Comparison of ENCODE assay signal across 21 cellular contexts in genomic region chrX:133980406-133980805, GRCh38. TPM values are rescaled to one million over a fixed set of nuclear protein-coding genes. Genes with fewer than 3 reads are reported as not detected.
DNase-seq lines count a peak whose midpoint lies in the region; ATAC-seq and TF ChIP-seq lines count a peak whose summit lies in the region.
"Had no signal": no experiment of that assay in that cellular context is flagged by ENCODE, and none has a peak within 500 bp of the region (broad histone marks: within the 10 kb centered on the region; RNA-seq: fewer than 3 reads in every experiment).

No MANE protein-coding gene starts in this region.

- no peak for TF ChIP-seq RAD21 in SK-N-SH (IDR thresholded peaks at IDR 0.05; ENCODE audit: low read length)

- H3K36me3 Mint-ChIP-seq in nephron (ENCODE audit: low read depth): peaks cover 12% of the 10 kb centered on the region
- no peaks in the 10 kb centered on the region for H3K36me3 Mint-ChIP-seq in activated T-helper 1 cell treated with anti-CD3 and anti-CD28 coated beads, Interleukin-12 subunit alpha, Interleukin-12 subunit beta, Interleukin-2, Interleukin-4 antibody, amounts not matched to agents 30 ng/mL and 10 ng/mL and 1 ng/mL, durations not matched to agents 14 hours and 24 hours and 36 hours (ENCODE audit: low read depth)
- H3K36me3 Mint-ChIP-seq: CD8-positive, alpha-beta T cell had no signal

- POLR2A ChIA-PET in SK-N-SH (lab: Yijun Ruan, JAX): no interaction called here

- CTCF ChIA-PET in SK-N-SH (lab: Yijun Ruan, JAX): no interaction called here

- peak overlapping the region; percentile 69 to 83 (median 79) for H3K27ac Mint-ChIP-seq in nephron
- no peak overlapping the region for H3K27ac Mint-ChIP-seq in activated T-helper 1 cell treated with anti-CD3 and anti-CD28 coated beads, Interleukin-12 subunit alpha, Interleukin-12 subunit beta, Interleukin-2, Interleukin-4 antibody, amounts not matched to agents 30 ng/mL and 10 ng/mL and 1 ng/mL, durations not matched to agents 14 hours and 24 hours and 36 hours
- H3K27ac Mint-ChIP-seq: CD8-positive, alpha-beta T cell; GM23338 had no signal

- H3K27ac ChIP-seq in SK-N-SH (ENCODE audit: low read depth in 2 of 2, low read length in 1 of 2): no peak overlapping the region
- H3K27ac ChIP-seq in heart right ventricle: no peak overlapping the region

- H3K4me2 ChIP-seq in SK-N-SH: no peak overlapping the region

- H3K9me3 Mint-ChIP-seq in nephron: no peaks in the 10 kb centered on the region
- H3K9me3 Mint-ChIP-seq in activated T-helper 1 cell treated with anti-CD3 and anti-CD28 coated beads, Interleukin-12 subunit alpha, Interleukin-12 subunit beta, Interleukin-2, Interleukin-4 antibody, amounts not matched to agents 30 ng/mL and 10 ng/mL and 1 ng/mL, durations not matched to agents 14 hours and 24 hours and 36 hours: no peaks in the 10 kb centered on the region
- H3K9me3 Mint-ChIP-seq: CD8-positive, alpha-beta T cell; GM23338 had no signal

- no peaks in the 10 kb centered on the region for H3F3A ChIP-seq in SK-N-SH (replicated peaks; ENCODE audit: insufficient read depth)

- peaks cover 24% of the 10 kb centered on the region for H3K27me3 ChIP-seq in SK-N-SH (ENCODE audit: insufficient read depth)
- H3K27me3 ChIP-seq in heart right ventricle: peaks cover 0 to 72% (median 6%) of the 10 kb centered on the region in 7 donors
- H3K27me3 ChIP-seq: MG63 had no signal

- peak overlapping the region; percentile 12 to 69 (median 59) for H3K4me3 Mint-ChIP-seq in nephron
- no peak overlapping the region for H3K4me3 Mint-ChIP-seq in activated T-helper 1 cell treated with anti-CD3 and anti-CD28 coated beads, Interleukin-12 subunit alpha, Interleukin-12 subunit beta, Interleukin-2, Interleukin-4 antibody, amounts not matched to agents 30 ng/mL and 10 ng/mL and 1 ng/mL, durations not matched to agents 14 hours and 24 hours and 36 hours
- H3K4me3 Mint-ChIP-seq: CD8-positive, alpha-beta T cell; GM23338 had no signal

- H3K79me2 ChIP-seq in SK-N-SH (ENCODE audit: insufficient read depth): no peaks in the 10 kb centered on the region

- H3K4me3 ChIP-seq in SK-N-SH (ENCODE audit: low read depth in 2 of 2, low read length in 1 of 2) (no peak overlapping the region), fibroblast of mammary gland (ENCODE audit: control insufficient read depth, low read depth, low read length) (no peak overlapping the region), heart right ventricle (no peak overlapping the region)
- H3K4me3 ChIP-seq: GM23338, MG63 had no signal

- 24% methylated on average over 2 of the region's 2 CpGs for WGBS in SK-N-SH (ENCODE audit: low lambda C conversion rate)
- WGBS in heart right ventricle, 2 donors: 73 to 76% methylated on average over 2 of the region's 2 CpGs

- intact Hi-C loops in activated T-helper 1 cell treated with anti-CD3 and anti-CD28 coated beads, Interleukin-12 subunit alpha, Interleukin-12 subunit beta, Interleukin-2, Interleukin-4 antibody, amounts not matched to agents 30 ng/mL and 10 ng/mL and 1 ng/mL, durations not matched to agents 14 hours and 24 hours and 36 hours (cut with micrococcal nuclease): loop anchor here (10.0 kb wide), 1 partner anchor 194 kb away; no protein-coding TSS in a partner anchor
- intact Hi-C loops in heart right ventricle (cut with DNase I): no loop called here

- no peak overlapping the region for H3K9ac ChIP-seq in SK-N-SH

- H3K4me1 Mint-ChIP-seq in nephron: peaks cover 66% of the 10 kb centered on the region
- H3K4me1 Mint-ChIP-seq in activated T-helper 1 cell treated with anti-CD3 and anti-CD28 coated beads, Interleukin-12 subunit alpha, Interleukin-12 subunit beta, Interleukin-2, Interleukin-4 antibody, amounts not matched to agents 30 ng/mL and 10 ng/mL and 1 ng/mL, durations not matched to agents 14 hours and 24 hours and 36 hours (ENCODE audit: low read depth): no peaks in the 10 kb centered on the region

- H2AFZ ChIP-seq in SK-N-SH (ENCODE audit: low read depth): no peak overlapping the region
- H2AFZ ChIP-seq: GM23338 had no signal

- no peak for TF ChIP-seq CTCF in SK-N-SH (IDR thresholded peaks at IDR 0.05)
- no peak for TF ChIP-seq CTCF in fibroblast of mammary gland (conservative IDR thresholded peaks at IDR 0.05; ENCODE audit: control insufficient read depth, insufficient read depth, low read depth, low read length)
- no peak for TF ChIP-seq CTCF in nephron (IDR thresholded peaks at IDR 0.05; ENCODE audit: unreplicated experiment in 3 of 3)
- no peak for TF ChIP-seq CTCF in heart right ventricle (IDR thresholded peaks at IDR 0.05)

- DNase-seq in SK-N-SH (no peak), fibroblast of mammary gland (ENCODE audit: low read depth) (peak; percentile 56), iPS-NIHi11 (ENCODE audit: low spot score) (no peak), heart right ventricle (no peak)
- no peak for DNase-seq in activated T-helper 1 cell treated with anti-CD3 and anti-CD28 coated beads, Interleukin-12 subunit alpha, Interleukin-12 subunit beta, Interleukin-2, Interleukin-4 antibody, amounts not matched to agents 30 ng/mL and 10 ng/mL and 1 ng/mL, durations not matched to agents 14 hours and 24 hours and 36 hours (ENCODE audit: low spot score)
- DNase-seq: 8988T; CD8-positive, alpha-beta T cell; DMS79; IMR-90; Karpas-422; MG63; NCI-H1092 treated with DMSO at 0.1 percent for 48 hours; NCI-H345; NCI-H69; Right ventricle myocardium superior had no signal

- ATAC-seq in SK-N-SH treated with all-trans-retinoic acid at 6 μM for 48 hours (peak; percentile 72), GM18870 (IDR thresholded peaks at IDR 0.05; ENCODE audit: unreplicated experiment) (no peak), heart right ventricle (no peak)
- ATAC-seq: CD8-positive, alpha-beta T cell; GM23338; HCT116 had no signal

- TF ChIP-seq EP300 in SK-N-SH (IDR thresholded peaks at IDR 0.05; ENCODE audit: borderline replicate concordance in 1 of 2, low read depth in 1 of 2, low read length in 1 of 2): no peak

- no peaks in the 10 kb centered on the region for H3K9me2 ChIP-seq in SK-N-SH

- H4K20me1 ChIP-seq in SK-N-SH (ENCODE audit: insufficient read depth): no peaks in the 10 kb centered on the region

- H3K27me3 Mint-ChIP-seq in nephron (ENCODE audit: low read depth): no peaks in the 10 kb centered on the region
- H3K27me3 Mint-ChIP-seq in activated T-helper 1 cell treated with anti-CD3 and anti-CD28 coated beads, Interleukin-12 subunit alpha, Interleukin-12 subunit beta, Interleukin-2, Interleukin-4 antibody, amounts not matched to agents 30 ng/mL and 10 ng/mL and 1 ng/mL, durations not matched to agents 14 hours and 24 hours and 36 hours (ENCODE audit: insufficient read depth): peaks cover 20% of the 10 kb centered on the region

- H3K36me3 ChIP-seq in SK-N-SH (replicated peaks in 1 of 2; ENCODE audit: control insufficient read depth in 1 of 2, insufficient read depth in 2 of 2, low read length in 1 of 2): no peaks in the 10 kb centered on the region
- no peaks in the 10 kb centered on the region for H3K36me3 ChIP-seq in heart right ventricle
- H3K36me3 ChIP-seq: MG63 had no signal

- H3K9me3 ChIP-seq in SK-N-SH (no peaks in the 10 kb centered on the region), heart right ventricle (no peaks in the 10 kb centered on the region)
- H3K9me3 ChIP-seq: MG63 had no signal

- no peaks in the 10 kb centered on the region; a peak in 1 of 4 replicates for H3K4me1 ChIP-seq in SK-N-SH (ENCODE audit: control insufficient read depth in 1 of 2, insufficient read depth in 2 of 2, low read depth in 1 of 2, low read length in 1 of 2)
- H3K4me1 ChIP-seq in heart right ventricle: peaks cover 0 to 6% (median 0%) of the 10 kb centered on the region in 9 donors

TF ChIP-seq in SK-N-SH treated with all-trans-retinoic acid at 6 μM for 48 hours, 23 proteins besides CTCF, POLR2A, EP300 and RAD21 (continues in another document):
- TF ChIP-seq ZNF565 (CRISPR knock-in tag; conservative IDR thresholded peaks at IDR 0.05; ENCODE audit: low read depth) (no peak), ESRRG (CRISPR knock-in tag; IDR thresholded peaks at IDR 0.05) (no peak), CSDC2 (CRISPR knock-in tag; IDR thresholded peaks at IDR 0.05) (no peak), ZFP3 (CRISPR knock-in tag; IDR thresholded peaks at IDR 0.05) (no peak), RARB (CRISPR knock-in tag; IDR thresholded peaks at IDR 0.05) (no peak), PPARA (CRISPR knock-in tag; IDR thresholded peaks at IDR 0.05; ENCODE audit: borderline replicate concordance) (no peak)

TF ChIP-seq in SK-N-SH, 30 proteins besides CTCF, POLR2A, EP300 and RAD21:
- TF ChIP-seq MXI1 (IDR thresholded peaks at IDR 0.05; ENCODE audit: low read depth, low read length) (no peak), SIN3A (IDR thresholded peaks at IDR 0.05; ENCODE audit: borderline replicate concordance, low read depth, low read length) (no peak), NRF1 (IDR thresholded peaks at IDR 0.05; ENCODE audit: low read depth, low read length) (no peak), RCOR1 (IDR thresholded peaks at IDR 0.05; ENCODE audit: low read length) (no peak), USF1 (IDR thresholded peaks at IDR 0.05; ENCODE audit: borderline replicate concordance, low read depth) (no peak), FOXM1 (IDR thresholded peaks at IDR 0.05; ENCODE audit: low read depth) (no peak)

RNA-seq across cellular contexts. Expression of gene GPC3, which starts 5.0 kb away (rescaled TPM):
- polyA plus RNA-seq in SK-N-SH (2012; rRNA removed) (0.86 and 1.4 TPM in 2 replicates), heart right ventricle (1 to 10 TPM in 1 of 2 donors, under 1 TPM in 1; 0.66 to 3.6 TPM)
- 1.3 and 1.7 TPM in 2 replicates for polyA plus RNA-seq in SK-N-SH (2012; cell fraction: cytosol; rRNA removed)
- 0.45 and 0.58 TPM in 2 replicates for polyA plus RNA-seq in SK-N-SH (2012; cell fraction: nucleus; rRNA removed)
- 0.24 and 0.39 TPM in 2 replicates for total RNA-seq in activated T-helper 1 cell treated with anti-CD3 and anti-CD28 coated beads, Interleukin-12 subunit alpha, Interleukin-12 subunit beta, Interleukin-2, Interleukin-4 antibody, amounts not matched to agents 30 ng/mL and 10 ng/mL and 1 ng/mL, durations not matched to agents 14 hours and 24 hours and 36 hours
- total RNA-seq in heart right ventricle: 1 to 10 TPM; 1.1 to 5.6 (median 3.4) TPM
- total RNA-seq: IMR-90 had no signal
- polyA plus RNA-seq: BJ, IMR-90 had no signal
